9 cellular contexts compared by ENCODE assay signal in the genomic region with DNA sequence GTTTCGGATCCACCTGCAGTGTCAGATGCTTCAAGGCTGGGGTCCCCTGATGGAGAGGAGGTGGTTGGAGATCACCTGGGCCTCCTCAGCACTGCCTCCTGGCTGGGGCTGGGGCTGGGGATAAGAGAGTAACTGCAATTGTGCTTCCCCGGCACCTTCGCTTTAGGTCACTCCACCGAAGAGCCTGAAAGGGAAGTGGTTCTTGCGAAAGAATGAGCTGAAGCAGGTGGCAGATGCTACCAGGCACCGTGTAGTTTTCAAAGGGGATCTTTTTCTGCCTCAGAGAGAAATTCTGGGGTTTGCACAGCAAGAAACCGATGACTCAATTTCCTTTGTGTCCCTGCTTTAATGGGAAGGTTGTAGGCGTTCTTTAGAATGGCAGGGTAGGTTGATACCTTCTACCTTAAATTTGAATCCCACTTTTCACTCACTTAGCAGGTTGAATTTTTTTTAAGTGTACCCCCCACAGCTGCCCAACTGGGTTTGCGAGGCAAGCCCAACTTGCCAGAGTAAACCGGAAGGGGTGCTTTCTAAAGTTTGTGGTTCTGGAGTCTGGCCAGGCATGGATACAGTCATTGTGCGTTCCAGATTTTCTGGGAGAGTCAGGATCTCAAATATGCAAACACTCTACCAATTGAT. TPM values are rescaled to one million over a fixed set of nuclear protein-coding genes. Genes with fewer than 3 reads are reported as not detected.
DNase-seq lines count a peak whose midpoint lies in the region; ATAC-seq and TF ChIP-seq lines count a peak whose summit lies in the region.
"Had no signal": no experiment of that assay in that cellular context is flagged by ENCODE, and none has a peak within 500 bp of the region (broad histone marks: within the 10 kb centered on the region; RNA-seq: fewer than 3 reads in every experiment).

No MANE protein-coding gene starts in this region.

- peak overlapping the region; percentile 62 for H3K27ac ChIP-seq in HUES48 (ENCODE audit: low read depth, low read length)
- H3K27ac ChIP-seq: SJCRH30 had no signal

- no peaks in the 10 kb centered on the region for H3K9me3 ChIP-seq in HUES48 (ENCODE audit: control insufficient read depth, insufficient read depth, low read length)
- H3K9me3 ChIP-seq: SJCRH30 had no signal

- no peaks in the 10 kb centered on the region for H3K36me3 ChIP-seq in HUES48 (ENCODE audit: control insufficient read depth, insufficient read depth, low read length)
- H3K36me3 ChIP-seq: SJCRH30 had no signal

- DNase-seq in Daoy (ENCODE audit: low read depth) (peak; percentile 87), epithelial cell of proximal tubule (ENCODE audit: low read depth) (no peak), NCI-H187 treated with DMSO at 0.1 percent for 48 hours (lab: John Stamatoyannopoulos, UW) (no peak), HPDE6-E6E7 (ENCODE audit: extremely low spot score) (no peak)
- DNase-seq in activated CD4-positive, alpha-beta T cell treated with anti-CD3 and anti-CD28 coated beads for 4 hours: peak; percentile 65
- peak; percentile 52 to 53 for DNase-seq in stimulated activated CD8-positive, alpha-beta memory T cell treated with anti-CD3 and anti-CD28 coated beads, Interleukin-15, amount 100 ng/mL, for 48 hours (ENCODE audit: low read depth in 2 of 2)

- TF ChIP-seq CTCF in epithelial cell of proximal tubule (conservative IDR thresholded peaks at IDR 0.05; ENCODE audit: low read depth, low read length): peak; percentile 3

- ATAC-seq in GM21447 (IDR thresholded peaks at IDR 0.05; ENCODE audit: unreplicated experiment): peak; percentile 52

- H3K4me3 ChIP-seq in HUES48 (ENCODE audit: low read depth, low read length) (no peak overlapping the region), epithelial cell of proximal tubule (ENCODE audit: low read depth, low read length) (peak overlapping the region; percentile 88)
- H3K4me3 ChIP-seq: SJCRH30 had no signal

- peaks cover 14% of the 10 kb centered on the region for H3K27me3 ChIP-seq in HUES48 (ENCODE audit: control insufficient read depth, insufficient read depth, low read length)
- H3K27me3 ChIP-seq: SJCRH30 had no signal

- H3K4me1 ChIP-seq in HUES48 (ENCODE audit: control insufficient read depth, insufficient read depth, low read length): peaks cover 8% of the 10 kb centered on the region

- H3K9ac ChIP-seq in HUES48 (ENCODE audit: low read depth, low read length): no peak overlapping the region

RNA-seq across cellular contexts. Expression of a gene that starts 5.3 kb away (rescaled TPM):
- 149 and 200 TPM in 2 replicates for total RNA-seq in Daoy (2014; rRNA removed; shearing (Covaris generic))
- 244 and 296 TPM in 2 replicates for total RNA-seq in epithelial cell of proximal tubule

Comparison
In these comparisons a context has a peak if more than half of its experiments do, and no peak if none do; other contexts are left out.
1. DNase-seq: peak in Daoy (single experiment), activated CD4-positive, alpha-beta T cell treated with anti-CD3 and anti-CD28 coated beads for 4 hours (2 of 2) and stimulated activated CD8-positive, alpha-beta memory T cell treated with anti-CD3 and anti-CD28 coated beads, Interleukin-15, amount 100 ng/mL, for 48 hours (2 of 2); none in epithelial cell of proximal tubule (single experiment), NCI-H187 treated with DMSO at 0.1 percent for 48 hours (single experiment) and HPDE6-E6E7 (single experiment).